Comparison of ENCODE assay signal across 14 cellular contexts in the genomic region with DNA sequence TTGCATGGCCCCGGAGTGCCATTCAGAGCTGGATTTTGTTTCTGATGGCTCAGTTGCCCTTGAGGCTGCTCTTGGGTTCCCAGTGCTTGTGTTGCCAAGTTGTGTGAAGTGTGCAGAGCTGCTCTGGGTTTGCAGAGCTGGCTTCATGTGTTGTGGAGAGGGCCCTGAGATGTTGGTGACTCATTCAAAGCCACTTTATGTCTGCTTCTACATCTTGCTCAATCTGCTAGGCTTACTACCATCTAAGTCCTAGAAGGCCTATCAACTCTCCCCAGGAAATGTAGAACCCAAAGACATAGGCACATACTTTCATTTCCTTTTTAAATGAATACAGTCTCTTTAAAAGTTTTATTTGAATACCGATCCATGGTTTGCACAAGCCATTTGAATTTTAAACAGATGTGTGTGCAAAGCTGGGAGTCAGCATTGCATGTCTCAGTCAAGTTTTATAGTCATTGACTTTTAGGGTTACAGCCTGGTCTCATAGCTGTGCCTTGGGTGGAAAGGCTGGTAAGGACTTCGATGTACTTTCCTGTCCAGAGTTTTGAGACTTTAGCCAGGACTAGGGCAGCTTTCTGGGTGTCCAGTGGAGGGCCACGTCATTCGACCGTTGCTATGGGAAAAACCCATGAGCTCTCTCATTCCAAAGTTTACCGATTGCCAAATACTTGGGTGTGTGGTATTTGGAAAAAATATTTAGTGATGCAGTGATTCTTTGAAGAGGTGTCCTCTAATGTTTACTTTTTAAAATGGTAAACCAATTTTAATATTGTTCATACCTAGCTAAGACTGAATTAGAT.
DNase-seq lines count a peak whose midpoint lies in the region; ATAC-seq, FAIRE-seq and TF ChIP-seq lines count a peak whose summit lies in the region.
"Had no signal": no experiment of that assay in that cellular context is flagged by ENCODE, and none has a peak within 500 bp of the region (broad histone marks: within the 10 kb centered on the region; RNA-seq: fewer than 3 reads in every experiment).

No MANE protein-coding gene starts in this region.

- no peaks in the 10 kb centered on the region for H3K27me3 Mint-ChIP-seq in astrocyte (ENCODE audit: low read depth, unreplicated experiment)
- H3K27me3 Mint-ChIP-seq in activated T-helper 17 cell treated with anti-CD3 and anti-CD28 coated beads, Interleukin-2, amount 50 U/mL, for 72 hours: peaks cover 3% of the 10 kb centered on the region

- no peak overlapping the region for H3K27ac Mint-ChIP-seq in astrocyte (ENCODE audit: unreplicated experiment)
- no peak overlapping the region for H3K27ac Mint-ChIP-seq in activated T-helper 17 cell treated with anti-CD3 and anti-CD28 coated beads, Interleukin-2, amount 50 U/mL, for 72 hours
- H3K27ac Mint-ChIP-seq: activated B cell treated with CpG ODN at 0.5 μM for 24 hours; activated T-helper 2 cell treated with anti-CD3 and anti-CD28 coated beads, Interferon-gamma antibody, Interleukin-2, Interleukin-4, amounts not matched to agents 10 μg/mL and 5 μg/mL and 100 μg/mL, durations not matched to agents 14 hours and 24 hours and 36 hours had no signal

- H3K79me2 ChIP-seq in Karpas-422 (ENCODE audit: low read length) (no peaks in the 10 kb centered on the region), astrocyte (ENCODE audit: insufficient read depth, low read length) (no peaks in the 10 kb centered on the region)

- peaks cover 9% of the 10 kb centered on the region for H3K4me1 Mint-ChIP-seq in astrocyte (ENCODE audit: low read depth, unreplicated experiment)
- no peaks in the 10 kb centered on the region for H3K4me1 Mint-ChIP-seq in activated T-helper 17 cell treated with anti-CD3 and anti-CD28 coated beads, Interleukin-2, amount 50 U/mL, for 72 hours
- H3K4me1 Mint-ChIP-seq: activated B cell treated with CpG ODN at 0.5 μM for 24 hours had no signal

- H3K9me2 ChIP-seq in Karpas-422 (replicated peaks; ENCODE audit: insufficient read depth, low read length): no peaks in the 10 kb centered on the region

- no peak overlapping the region for H3K4me3 ChIP-seq in Karpas-422 (ENCODE audit: low read length)
- no peak overlapping the region for H3K4me3 ChIP-seq in astrocyte (ENCODE audit: insufficient read depth, low read depth, low read length)
- no peak overlapping the region for H3K4me3 ChIP-seq in small intestine (ENCODE audit: low read depth in 1 of 2, low read length in 2 of 2)

- H3K36me3 Mint-ChIP-seq in astrocyte (ENCODE audit: low read depth, unreplicated experiment): peaks cover 6% of the 10 kb centered on the region
- no peaks in the 10 kb centered on the region for H3K36me3 Mint-ChIP-seq in activated T-helper 17 cell treated with anti-CD3 and anti-CD28 coated beads, Interleukin-2, amount 50 U/mL, for 72 hours (ENCODE audit: low read depth)

- H2AFZ ChIP-seq in Karpas-422 (ENCODE audit: low read length) (no peak overlapping the region), astrocyte (ENCODE audit: low read depth, low read length) (no peak overlapping the region)

- peaks cover 9% of the 10 kb centered on the region for H3K9me3 Mint-ChIP-seq in astrocyte (ENCODE audit: unreplicated experiment)
- H3K9me3 Mint-ChIP-seq in activated T-helper 17 cell treated with anti-CD3 and anti-CD28 coated beads, Interleukin-2, amount 50 U/mL, for 72 hours: no peaks in the 10 kb centered on the region
- H3K9me3 Mint-ChIP-seq: activated B cell treated with CpG ODN at 0.5 μM for 24 hours; activated T-helper 2 cell treated with anti-CD3 and anti-CD28 coated beads, Interferon-gamma antibody, Interleukin-2, Interleukin-4, amounts not matched to agents 10 μg/mL and 5 μg/mL and 100 μg/mL, durations not matched to agents 14 hours and 24 hours and 36 hours had no signal

- H3K9me3 ChIP-seq in Karpas-422 (ENCODE audit: low read length) (no peaks in the 10 kb centered on the region), astrocyte (ENCODE audit: insufficient read depth, low read depth, low read length) (no peaks in the 10 kb centered on the region), small intestine (ENCODE audit: control insufficient read depth, low read depth) (no peaks in the 10 kb centered on the region)
- H3K9me3 ChIP-seq: BE2C had no signal

- DNase-seq in AG08395 (ENCODE audit: low spot score): peak; percentile 82
- DNase-seq in Karpas-422: peak; percentile 74
- peak; percentile 52 for DNase-seq in astrocyte (ENCODE audit: low read depth)
- DNase-seq in left lobe of liver (ENCODE audit: low spot score): peak; percentile 88
- no peak for DNase-seq in small intestine
- DNase-seq: activated B cell treated with CpG ODN at 0.5 μM for 24 hours, BE2C, cortex of kidney, NCI-H2029, SHP77 treated with DMSO at 0.1 percent for 48 hours had no signal

- H3K27me3 ChIP-seq in Karpas-422 (ENCODE audit: low read length) (no peaks in the 10 kb centered on the region), astrocyte (ENCODE audit: insufficient read depth, low read length) (no peaks in the 10 kb centered on the region), small intestine (ENCODE audit: control insufficient read depth in 2 of 2, insufficient read depth in 2 of 2, low read length in 2 of 2) (no peaks in the 10 kb centered on the region)
- H3K27me3 ChIP-seq: BE2C had no signal

- H3K4me2 ChIP-seq in Karpas-422 (ENCODE audit: low read depth, low read length, poor library complexity, severe bottlenecking) (peak overlapping the region; percentile 39), astrocyte (ENCODE audit: low read length) (no peak overlapping the region)

- 85 to 90% (median 85%) methylated on average over 7 of the region's 7 CpGs for WGBS in small intestine, 3 donors

- TF ChIP-seq CTCF in astrocyte (IDR thresholded peaks at IDR 0.05; ENCODE audit: insufficient read depth, low read depth, low read length): no peak

- no peak overlapping the region for H3K4me3 Mint-ChIP-seq in astrocyte (ENCODE audit: unreplicated experiment)
- no peak overlapping the region for H3K4me3 Mint-ChIP-seq in activated T-helper 17 cell treated with anti-CD3 and anti-CD28 coated beads, Interleukin-2, amount 50 U/mL, for 72 hours
- H3K4me3 Mint-ChIP-seq: activated B cell treated with CpG ODN at 0.5 μM for 24 hours had no signal

- peaks cover 16% of the 10 kb centered on the region; the same call in 1 of the 2 replicates for H4K20me1 ChIP-seq in Karpas-422 (ENCODE audit: insufficient read depth, low read depth, low read length)
- H4K20me1 ChIP-seq in astrocyte (ENCODE audit: insufficient read depth, low read length): no peaks in the 10 kb centered on the region

- H3K4me1 ChIP-seq in Karpas-422 (ENCODE audit: low read length) (peaks cover 17% of the 10 kb centered on the region), astrocyte (ENCODE audit: insufficient read depth, low read length) (no peaks in the 10 kb centered on the region), small intestine (ENCODE audit: control insufficient read depth in 2 of 2, insufficient read depth in 1 of 2, low read depth in 1 of 2, low read length in 1 of 2) (no peaks in the 10 kb centered on the region)

- peak; percentile 98 for ATAC-seq in left lobe of liver
- no peak for ATAC-seq in GM21786 (IDR thresholded peaks at IDR 0.05; ENCODE audit: unreplicated experiment)
- ATAC-seq in GM19455 (IDR thresholded peaks at IDR 0.05; ENCODE audit: unreplicated experiment): no peak
- no peak for ATAC-seq in activated T-helper 17 cell treated with anti-CD3 and anti-CD28 coated beads, Interleukin-2, amount 50 U/mL, for 72 hours (replicated peaks)

- FAIRE-seq in astrocyte (lab: Jason Lieb, UNC) (no peak), small intestine (lab: Jason Lieb, UNC) (no peak)

- H3K27ac ChIP-seq in Karpas-422 (ENCODE audit: low read length) (no peak overlapping the region), astrocyte (ENCODE audit: low read depth, low read length) (no peak overlapping the region), small intestine (ENCODE audit: low read depth in 1 of 2, low read length in 1 of 2) (no peak overlapping the region)

- H3K9ac ChIP-seq in Karpas-422 (ENCODE audit: low read length): no peak overlapping the region
- H3K9ac ChIP-seq in astrocyte (ENCODE audit: low read length): no peak overlapping the region

- H3K36me3 ChIP-seq in Karpas-422 (ENCODE audit: insufficient read depth, low read length): no peaks in the 10 kb centered on the region
- H3K36me3 ChIP-seq in astrocyte (ENCODE audit: insufficient read depth, low read length): no peaks in the 10 kb centered on the region
- no peaks in the 10 kb centered on the region for H3K36me3 ChIP-seq in small intestine (ENCODE audit: control insufficient read depth in 2 of 2, insufficient read depth in 2 of 2, low read length in 2 of 2)
- H3K36me3 ChIP-seq: BE2C had no signal
